In the genomic region with DNA sequence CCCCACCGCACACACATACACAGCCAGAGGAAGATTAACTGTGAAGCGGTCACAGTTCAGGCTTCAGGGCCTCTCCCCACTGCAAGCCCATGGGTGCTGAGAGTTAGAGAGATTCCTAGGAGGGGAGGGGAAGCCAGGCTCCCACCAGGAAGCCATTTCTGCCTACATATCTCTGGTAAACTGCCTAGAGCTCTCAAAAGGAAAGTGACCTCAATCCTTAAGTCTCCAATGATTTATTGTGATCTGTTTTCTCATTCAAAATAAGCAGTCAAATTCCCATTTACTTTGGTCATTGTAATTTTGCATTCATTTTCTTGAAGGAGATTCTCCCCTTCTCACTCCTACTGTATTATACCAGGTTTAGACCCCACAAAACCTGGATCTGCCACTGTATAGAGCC, we compare ENCODE assay signal across 21 cellular contexts.
DNase-seq lines count a peak whose midpoint lies in the region; ATAC-seq and TF ChIP-seq lines count a peak whose summit lies in the region.
"Had no signal": no experiment of that assay in that cellular context is flagged by ENCODE, and none has a peak within 500 bp of the region (broad histone marks: within the 10 kb centered on the region; RNA-seq: fewer than 3 reads in every experiment).

No MANE protein-coding gene starts in this region.

- peak overlapping the region; percentile 85 for H2AFZ ChIP-seq in GM23338
- no peak overlapping the region for H2AFZ ChIP-seq in trophoblast cell (ENCODE audit: insufficient read depth, low read length, poor library complexity)
- H2AFZ ChIP-seq: GM23248 had no signal

- no peak overlapping the region for H2AK5ac ChIP-seq in trophoblast cell (ENCODE audit: low read length)

- H3K9me3 Mint-ChIP-seq in GM23338 (no peaks in the 10 kb centered on the region), endothelial cell (ENCODE audit: unreplicated experiment) (no peaks in the 10 kb centered on the region)
- H3K9me3 Mint-ChIP-seq: H9 had no signal

- H3K18ac ChIP-seq in trophoblast cell (ENCODE audit: low read length), result no peak overlapping the region

- no peak overlapping the region for H4K91ac ChIP-seq in trophoblast cell (ENCODE audit: low read depth, low read length)

- H4K8ac ChIP-seq in trophoblast cell (ENCODE audit: low read depth, low read length), result no peak overlapping the region

- H3K14ac ChIP-seq in trophoblast cell (ENCODE audit: low read length), result no peak overlapping the region

- H3K4me3 Mint-ChIP-seq in GM23338, result no peak overlapping the region
- no peak overlapping the region for H3K4me3 Mint-ChIP-seq in endothelial cell (ENCODE audit: unreplicated experiment)
- H3K4me3 Mint-ChIP-seq: H9 had no signal

- TF ChIP-seq EP300 in esophagus muscularis mucosa (IDR thresholded peaks at IDR 0.05), result no peak

- no peak for DNase-seq in GM23338 (ENCODE audit: low spot score)
- DNase-seq in NCI-H226, result peak; percentile 52
- peak; percentile 88 for DNase-seq in esophagus muscularis mucosa (ENCODE audit: extremely low spot score)
- no peak for DNase-seq in trophoblast cell
- DNase-seq in WERI-Rb-1, result no peak
- DNase-seq in endothelial cell (ENCODE audit: low spot score), result no peak
- DNase-seq: GM23248, H9, Kasumi-1, MG63, NCI-H1105 treated with DMSO at 0.1 percent for 48 hours, NCI-H146, NCI-H1930, NCI-H446 treated with DMSO at 0.1 percent for 48 hours, NCI-H526 treated with DMSO at 0.1 percent for 48 hours, SHP77 treated with DMSO at 0.1 percent for 48 hours, SK-N-SH had no signal

- no peaks in the 10 kb centered on the region for H3F3A ChIP-seq in GM23338 (replicated peaks; ENCODE audit: low read depth)

- H3K27ac ChIP-seq in GM23338 (ENCODE audit: low read depth) (no peak overlapping the region), esophagus muscularis mucosa (replicated peaks in 1 of 4) (no peak overlapping the region), trophoblast cell (ENCODE audit: low read depth, low read length) (no peak overlapping the region), WERI-Rb-1 (no peak overlapping the region)
- H3K27ac ChIP-seq: GM23248, RWPE1 had no signal

- H4K12ac ChIP-seq in trophoblast cell (ENCODE audit: low read depth, low read length), result no peak overlapping the region

- no peaks in the 10 kb centered on the region for H4K20me1 ChIP-seq in GM23338 (replicated peaks; ENCODE audit: insufficient read depth)

- no peak overlapping the region for H2BK5ac ChIP-seq in trophoblast cell (ENCODE audit: low read depth, low read length, poor library complexity)

- peaks cover 3% of the 10 kb centered on the region; the same call in 1 of the 2 replicates for H3K9me2 ChIP-seq in GM23338 (ENCODE audit: insufficient read depth)
- H3K9me2 ChIP-seq: SK-N-SH had no signal

- H3K27me3 Mint-ChIP-seq in GM23338 (ENCODE audit: insufficient read depth, low read depth, poor library complexity) (no peaks in the 10 kb centered on the region), endothelial cell (ENCODE audit: unreplicated experiment) (no peaks in the 10 kb centered on the region)

- no peak overlapping the region for H2BK12ac ChIP-seq in trophoblast cell (ENCODE audit: low read length)

- H3K23ac ChIP-seq in trophoblast cell (ENCODE audit: low read length), result peak overlapping the region; percentile 86

- H3K36me3 ChIP-seq in GM23338 (ENCODE audit: insufficient read depth) (no peaks in the 10 kb centered on the region), esophagus muscularis mucosa (no peaks in the 10 kb centered on the region), trophoblast cell (ENCODE audit: control insufficient read depth in 1 of 2, insufficient read depth in 2 of 2, low read length in 2 of 2) (no peaks in the 10 kb centered on the region), WERI-Rb-1 (no peaks in the 10 kb centered on the region)
- H3K36me3 ChIP-seq: MG63 had no signal

- no peak overlapping the region for H3K4me2 ChIP-seq in GM23338
- no peak overlapping the region for H3K4me2 ChIP-seq in trophoblast cell (ENCODE audit: low read length)
- H3K4me2 ChIP-seq: SK-N-SH had no signal

- H3K27ac Mint-ChIP-seq in GM23338, result no peak overlapping the region
- H3K27ac Mint-ChIP-seq in endothelial cell (ENCODE audit: unreplicated experiment), result no peak overlapping the region
- H3K27ac Mint-ChIP-seq: H9 had no signal

- intact Hi-C loops in esophagus muscularis mucosa (cut with DNase I), result no loop called here

- H3K79me2 ChIP-seq in GM23338 (replicated peaks; ENCODE audit: insufficient read depth) (no peaks in the 10 kb centered on the region), trophoblast cell (ENCODE audit: control insufficient read depth, insufficient read depth, low read length, poor library complexity) (no peaks in the 10 kb centered on the region)

- no peaks in the 10 kb centered on the region for H3K79me1 ChIP-seq in trophoblast cell (ENCODE audit: low read length)

- H2BK120ac ChIP-seq in trophoblast cell (ENCODE audit: insufficient read depth, low read length, poor library complexity), result no peak overlapping the region

- WGBS in esophagus muscularis mucosa, result 91% methylated on average over 2 of the region's 2 CpGs
- WGBS in trophoblast cell (ENCODE audit: extremely low coverage, insufficient coverage, insufficient read length), result no CpG with 5 or more reads among the region's 2 CpGs

- H3K36me3 Mint-ChIP-seq in GM23338 (ENCODE audit: low read depth), result no peaks in the 10 kb centered on the region
- no peaks in the 10 kb centered on the region for H3K36me3 Mint-ChIP-seq in endothelial cell (ENCODE audit: low read depth, unreplicated experiment)

- H3K27me3 ChIP-seq in GM23338 (ENCODE audit: insufficient read depth) (no peaks in the 10 kb centered on the region), esophagus muscularis mucosa (peaks cover 0 to 11% (median 0%) of the 10 kb centered on the region in 4 donors), trophoblast cell (ENCODE audit: insufficient read depth, low read length) (no peaks in the 10 kb centered on the region), WERI-Rb-1 (ENCODE audit: insufficient read depth, low read depth, severe bottlenecking) (no peaks in the 10 kb centered on the region)

- H3K4me1 ChIP-seq in GM23338 (ENCODE audit: insufficient read depth) (no peaks in the 10 kb centered on the region), esophagus muscularis mucosa (no peaks in the 10 kb centered on the region), trophoblast cell (ENCODE audit: control insufficient read depth in 1 of 2, insufficient read depth in 2 of 2, low read length in 2 of 2) (peaks cover 0 to 3% of the 10 kb centered on the region in 2 experiments)

- H3K9me3 ChIP-seq in esophagus muscularis mucosa (no peaks in the 10 kb centered on the region), trophoblast cell (ENCODE audit: insufficient read depth, low read depth, low read length) (no peaks in the 10 kb centered on the region), WERI-Rb-1 (ENCODE audit: severe bottlenecking) (no peaks in the 10 kb centered on the region)
- H3K9me3 ChIP-seq: SK-N-SH had no signal

- no peak overlapping the region for H3K4ac ChIP-seq in trophoblast cell (ENCODE audit: low read depth, low read length)

- H3K4me3 ChIP-seq in GM23338 (no peak overlapping the region), esophagus muscularis mucosa (no peak overlapping the region), trophoblast cell (ENCODE audit: low read depth, low read length) (no peak overlapping the region), WERI-Rb-1 (ENCODE audit: low read depth, low read length) (no peak overlapping the region)
- H3K4me3 ChIP-seq: GM23248, K562, MG63 had no signal

- peaks cover 6% of the 10 kb centered on the region; the same call in 2 of the 3 replicates for H3K4me1 Mint-ChIP-seq in GM23338
- H3K4me1 Mint-ChIP-seq in endothelial cell (ENCODE audit: unreplicated experiment), result no peaks in the 10 kb centered on the region

- no peak for ATAC-seq in GM23338
- ATAC-seq in GM18909 (IDR thresholded peaks at IDR 0.05; ENCODE audit: poor library complexity, unreplicated experiment), result no peak
- ATAC-seq: K562, Panc1 had no signal

- TF ChIP-seq CTCF in GM23338 (conservative IDR thresholded peaks at IDR 0.05; ENCODE audit: low read depth in 2 of 2) (no peak), esophagus muscularis mucosa (IDR thresholded peaks at IDR 0.05) (no peak), WERI-Rb-1 (IDR thresholded peaks at IDR 0.05; ENCODE audit: low read depth, low read length) (no peak), endothelial cell (IDR thresholded peaks at IDR 0.05; ENCODE audit: unreplicated experiment) (no peak)

- no peak overlapping the region for H3K9ac ChIP-seq in trophoblast cell (ENCODE audit: low read length)
- H3K9ac ChIP-seq: GM23248, SK-N-SH had no signal

- TF ChIP-seq POLR2A in esophagus muscularis mucosa (IDR thresholded peaks at IDR 0.05; ENCODE audit: low read depth), result no peak

TF ChIP-seq in GM23338, 12 proteins besides CTCF, POLR2A, EP300 and RAD21:
- TF ChIP-seq CREB1 (CRISPR knock-in tag; IDR thresholded peaks at IDR 0.05; ENCODE audit: low read depth), result no peak

Comparison
In these comparisons a context has a peak if more than half of its experiments do, and no peak if none do; other contexts are left out.
1. DNase-seq: peak in NCI-H226 (single experiment) and esophagus muscularis mucosa (single experiment); none in GM23338 (single experiment), trophoblast cell (0 of 2), WERI-Rb-1 (single experiment) and endothelial cell (single experiment).